In the genomic region with DNA sequence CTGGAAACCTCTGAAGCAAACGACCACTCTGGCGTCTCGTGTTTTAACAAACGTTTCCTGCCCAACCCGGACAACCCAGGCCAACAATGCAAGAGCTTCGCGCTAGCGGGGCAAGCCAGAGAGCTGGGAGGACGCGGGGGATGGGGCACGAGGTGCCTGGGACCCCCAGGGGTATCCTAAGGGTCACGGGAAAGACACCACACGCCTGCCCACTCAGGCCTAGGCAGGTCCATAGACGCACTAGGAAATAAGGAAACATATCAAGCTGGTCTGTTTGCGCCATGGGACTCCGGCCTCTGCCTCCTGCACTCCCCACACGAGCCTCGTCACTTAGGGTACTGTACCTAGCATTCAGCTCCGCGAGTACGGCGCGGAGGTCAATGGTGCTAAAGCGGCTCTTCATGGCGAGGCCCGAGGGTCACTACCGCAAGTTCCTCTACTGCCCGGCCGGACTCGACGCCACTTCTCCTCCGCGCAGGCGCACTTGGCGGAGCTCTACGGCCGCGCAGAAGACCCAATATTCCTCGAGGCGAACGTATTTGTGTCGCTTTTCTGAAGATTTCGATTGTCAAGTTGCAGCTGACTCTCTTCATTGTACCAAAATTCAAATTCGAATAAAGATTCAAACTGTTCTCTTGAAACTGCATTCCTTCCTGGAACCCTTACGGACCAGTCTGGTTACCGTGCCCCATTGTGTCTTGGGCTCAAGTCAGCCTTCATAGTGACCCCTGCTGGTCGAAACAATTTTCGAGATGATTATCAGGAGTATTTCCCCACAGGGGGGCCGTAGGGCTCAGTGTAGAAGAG, we compare ENCODE assay signal across 8 cellular contexts. TPM values are rescaled to one million over a fixed set of nuclear protein-coding genes. Genes with fewer than 3 reads are reported as not detected.
DNase-seq lines count a peak whose midpoint lies in the region; ATAC-seq and TF ChIP-seq lines count a peak whose summit lies in the region.

A gene with protein sequence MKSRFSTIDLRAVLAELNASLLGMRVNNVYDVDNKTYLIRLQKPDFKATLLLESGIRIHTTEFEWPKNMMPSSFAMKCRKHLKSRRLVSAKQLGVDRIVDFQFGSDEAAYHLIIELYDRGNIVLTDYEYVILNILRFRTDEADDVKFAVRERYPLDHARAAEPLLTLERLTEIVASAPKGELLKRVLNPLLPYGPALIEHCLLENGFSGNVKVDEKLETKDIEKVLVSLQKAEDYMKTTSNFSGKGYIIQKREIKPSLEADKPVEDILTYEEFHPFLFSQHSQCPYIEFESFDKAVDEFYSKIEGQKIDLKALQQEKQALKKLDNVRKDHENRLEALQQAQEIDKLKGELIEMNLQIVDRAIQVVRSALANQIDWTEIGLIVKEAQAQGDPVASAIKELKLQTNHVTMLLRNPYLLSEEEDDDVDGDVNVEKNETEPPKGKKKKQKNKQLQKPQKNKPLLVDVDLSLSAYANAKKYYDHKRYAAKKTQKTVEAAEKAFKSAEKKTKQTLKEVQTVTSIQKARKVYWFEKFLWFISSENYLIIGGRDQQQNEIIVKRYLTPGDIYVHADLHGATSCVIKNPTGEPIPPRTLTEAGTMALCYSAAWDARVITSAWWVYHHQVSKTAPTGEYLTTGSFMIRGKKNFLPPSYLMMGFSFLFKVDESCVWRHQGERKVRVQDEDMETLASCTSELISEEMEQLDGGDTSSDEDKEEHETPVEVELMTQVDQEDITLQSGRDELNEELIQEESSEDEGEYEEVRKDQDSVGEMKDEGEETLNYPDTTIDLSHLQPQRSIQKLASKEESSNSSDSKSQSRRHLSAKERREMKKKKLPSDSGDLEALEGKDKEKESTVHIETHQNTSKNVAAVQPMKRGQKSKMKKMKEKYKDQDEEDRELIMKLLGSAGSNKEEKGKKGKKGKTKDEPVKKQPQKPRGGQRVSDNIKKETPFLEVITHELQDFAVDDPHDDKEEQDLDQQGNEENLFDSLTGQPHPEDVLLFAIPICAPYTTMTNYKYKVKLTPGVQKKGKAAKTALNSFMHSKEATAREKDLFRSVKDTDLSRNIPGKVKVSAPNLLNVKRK (minus strand): TSS at position 438 of the 807 bp plus-strand sequence. CDS start 35 bp downstream, at position 403.

- peaks cover 22% of the 10 kb centered on the region for H3K36me3 ChIP-seq in endodermal cell (ENCODE audit: control insufficient read depth, insufficient read depth, low read length)

- peak; percentile 85 for DNase-seq in COR-L47 (lab: John Stamatoyannopoulos, UW)
- peak; percentile 91 for DNase-seq in HS-5 (ENCODE audit: low read depth)
- DNase-seq in NOMO-1 (lab: John Stamatoyannopoulos, UW; ENCODE audit: unreplicated experiment in 2 of 2): peak; percentile 84 to 90
- peak; percentile 88 for DNase-seq in activated CD8-positive, alpha-beta memory T cell treated with anti-CD3 and anti-CD28 coated beads, Interleukin-2, amount 10 ng/mL, durations not matched to agents 7 days and 5 days
- peak; percentile 95 for DNase-seq in endodermal cell
- DNase-seq in mesothelial cell of epicardium (ENCODE audit: low spot score in 2 of 2, unreplicated experiment in 2 of 2): peak; percentile 60 to 82
- DNase-seq in stimulated activated CD8-positive, alpha-beta memory T cell treated with anti-CD3 and anti-CD28 coated beads, Interleukin-2, amount 100 ng/mL, for 1 hour (ENCODE audit: low read depth in 2 of 2): peak; percentile 51 to 63

- H3K9me3 Mint-ChIP-seq in activated CD8-positive, alpha-beta memory T cell treated with anti-CD3 and anti-CD28 coated beads, Interleukin-2, amount 10 ng/mL, durations not matched to agents 7 days and 5 days (ENCODE audit: low read depth): no peaks in the 10 kb centered on the region
- H3K9me3 Mint-ChIP-seq in endodermal cell: no peaks in the 10 kb centered on the region
- no peaks in the 10 kb centered on the region for H3K9me3 Mint-ChIP-seq in mesothelial cell of epicardium

- peaks cover 43% of the 10 kb centered on the region for H3K4me1 Mint-ChIP-seq in activated CD8-positive, alpha-beta memory T cell treated with anti-CD3 and anti-CD28 coated beads, Interleukin-2, amount 10 ng/mL, durations not matched to agents 7 days and 5 days
- H3K4me1 Mint-ChIP-seq in endodermal cell: no peaks in the 10 kb centered on the region
- peaks cover 20% of the 10 kb centered on the region for H3K4me1 Mint-ChIP-seq in mesothelial cell of epicardium

- peak within 1 kb of the TSS; percentile 96 for H3K27ac Mint-ChIP-seq in activated CD8-positive, alpha-beta memory T cell treated with anti-CD3 and anti-CD28 coated beads, Interleukin-2, amount 10 ng/mL, durations not matched to agents 7 days and 5 days
- H3K27ac Mint-ChIP-seq in endodermal cell (peak within 1 kb of the TSS; percentile 96), mesothelial cell of epicardium (peak within 1 kb of the TSS; percentile 97)

- CTCF ChIA-PET in activated CD8-positive, alpha-beta memory T cell treated with anti-CD3 and anti-CD28 coated beads, Interleukin-2, amount 10 ng/mL, durations not matched to agents 7 days and 5 days (lab: Charles Lee): interaction anchor here (0.6 to 6.0 kb wide), 48 partner anchors 10 to 682 kb away, joined by 3 to 121 read pairs (median 4); partner anchors contain the start of genes ARF6, DNAAF2, KLHDC1 and KLHDC2

- no peaks in the 10 kb centered on the region for H3K4me1 ChIP-seq in endodermal cell (ENCODE audit: control insufficient read depth, insufficient read depth, low read length)

- peak within 1 kb of the TSS; percentile 97 for H3K9ac ChIP-seq in endodermal cell (ENCODE audit: extremely low read depth, low read length, poor library complexity, severe bottlenecking)

- H3K4me3 ChIP-seq in endodermal cell (ENCODE audit: low read length): peak within 1 kb of the TSS; percentile 100

- H3K4me3 Mint-ChIP-seq in activated CD8-positive, alpha-beta memory T cell treated with anti-CD3 and anti-CD28 coated beads, Interleukin-2, amount 10 ng/mL, durations not matched to agents 7 days and 5 days: peak within 1 kb of the TSS; percentile 92
- H3K4me3 Mint-ChIP-seq in endodermal cell (peak within 1 kb of the TSS; percentile 85), mesothelial cell of epicardium (peak within 1 kb of the TSS; percentile 96)

- no peaks in the 10 kb centered on the region for H3K9me3 ChIP-seq in endodermal cell (ENCODE audit: control insufficient read depth, low read length)

- H3K27me3 Mint-ChIP-seq in activated CD8-positive, alpha-beta memory T cell treated with anti-CD3 and anti-CD28 coated beads, Interleukin-2, amount 10 ng/mL, durations not matched to agents 7 days and 5 days: no peaks in the 10 kb centered on the region
- H3K27me3 Mint-ChIP-seq in endodermal cell (ENCODE audit: insufficient read depth) (no peaks in the 10 kb centered on the region), mesothelial cell of epicardium (ENCODE audit: low read depth) (no peaks in the 10 kb centered on the region)

- ATAC-seq in GM19468 (IDR thresholded peaks at IDR 0.05; ENCODE audit: extremely low read depth, unreplicated experiment): peak; percentile 31
- ATAC-seq in activated CD8-positive, alpha-beta memory T cell treated with anti-CD3 and anti-CD28 coated beads, Interleukin-2, amount 10 ng/mL, durations not matched to agents 7 days and 5 days: peak; percentile 86

- peaks cover 22% of the 10 kb centered on the region for H3K36me3 Mint-ChIP-seq in activated CD8-positive, alpha-beta memory T cell treated with anti-CD3 and anti-CD28 coated beads, Interleukin-2, amount 10 ng/mL, durations not matched to agents 7 days and 5 days
- peaks cover 25% of the 10 kb centered on the region for H3K36me3 Mint-ChIP-seq in endodermal cell (ENCODE audit: low read depth)
- H3K36me3 Mint-ChIP-seq in mesothelial cell of epicardium: peaks cover 10% of the 10 kb centered on the region

- 0 to 1% methylated on average over 31 to 49 of the region's 49 CpGs for WGBS in endodermal cell (ENCODE audit: insufficient coverage in 1 of 2, insufficient read length in 1 of 2), 2 experiments

- peak; percentile 90 for TF ChIP-seq CTCF in endodermal cell (conservative IDR thresholded peaks at IDR 0.05)
- peak; percentile 56 for TF ChIP-seq CTCF in mesothelial cell of epicardium (IDR thresholded peaks at IDR 0.05; ENCODE audit: unreplicated experiment)

- H3K27ac ChIP-seq in endodermal cell (ENCODE audit: low read depth, low read length): peak within 1 kb of the TSS; percentile 72

- no peaks in the 10 kb centered on the region for H3K27me3 ChIP-seq in endodermal cell (ENCODE audit: control insufficient read depth, insufficient read depth, low read length, poor library complexity, severe bottlenecking)

RNA-seq across cellular contexts. Expression of the gene that starts here (rescaled TPM):
- total RNA-seq in activated CD8-positive, alpha-beta memory T cell treated with anti-CD3 and anti-CD28 coated beads, Interleukin-2, amount 10 ng/mL, durations not matched to agents 7 days and 5 days: 10 to 100 TPM; 78.7 to 82.8 TPM
- total RNA-seq in endodermal cell (10 to 100 TPM; 75.1 to 82.6 TPM), mesothelial cell of epicardium (83.5 to 94.9 TPM (median 91.2 TPM) in 3 replicates)
- 55.0 TPM for polyA plus RNA-seq in endodermal cell (2013, experiment 1 of 2)
- 53.5 TPM for polyA plus RNA-seq in endodermal cell (2013, experiment 2 of 2)

Comparison
In these comparisons a context has a peak if more than half of its experiments do, and no peak if none do; other contexts are left out.
1. Peak in every context shown above with its lines: DNase-seq, ATAC-seq, H3K4me3 ChIP-seq and H3K27ac ChIP-seq.